Comparison of ENCODE assay signal across 1 cellular context in the genomic region with DNA sequence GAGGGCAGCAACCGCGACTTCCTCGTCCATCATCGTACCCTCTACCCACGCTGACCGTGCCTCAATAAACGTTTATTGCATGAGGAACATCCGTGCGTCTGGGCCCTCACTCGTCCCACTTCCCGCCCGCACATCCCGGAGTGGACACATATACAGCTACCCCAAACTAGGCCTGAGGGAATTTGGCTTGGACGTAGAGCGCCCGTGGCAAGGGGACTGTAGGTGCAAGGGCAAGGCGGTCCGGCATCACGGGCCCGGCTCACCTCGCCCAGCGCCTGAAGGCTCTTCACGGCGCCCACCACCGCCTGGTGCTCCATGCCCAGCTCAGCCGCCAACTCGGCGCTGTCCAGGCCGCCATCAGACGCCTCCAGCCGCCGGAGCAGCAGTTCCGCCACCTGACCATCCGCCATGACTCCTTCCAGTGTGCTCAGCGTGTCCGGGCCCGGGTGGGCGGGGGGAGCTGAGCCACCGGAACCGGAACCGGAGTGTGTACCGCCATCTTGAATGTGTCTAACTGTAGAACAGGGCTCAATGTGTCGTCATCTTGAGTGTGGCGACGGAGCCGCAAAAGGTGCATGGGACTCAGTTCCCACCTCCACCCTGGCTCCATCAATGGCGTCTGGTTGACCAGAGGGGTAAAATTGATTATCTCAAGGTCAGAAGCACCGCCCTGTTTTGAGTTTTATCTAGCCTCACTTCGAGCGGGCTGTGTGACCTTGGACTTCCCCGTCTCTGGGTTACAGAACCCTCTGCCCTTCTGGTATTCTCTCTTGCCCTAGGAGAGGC.
A peak's percentile ranks its signal among the peaks of the same experiment; 100 is the strongest.
TF ChIP-seq lines count a peak whose summit lies in the region.

A gene (minus strand): TSS at position 425 of the 786 bp plus-strand sequence. CDS start 15 bp downstream, at position 410.

TF ChIP-seq in K562, 482 proteins besides CTCF, POLR2A, EP300 and RAD21 (continued from another document and continues in another):
- TF ChIP-seq, protein P1, sequence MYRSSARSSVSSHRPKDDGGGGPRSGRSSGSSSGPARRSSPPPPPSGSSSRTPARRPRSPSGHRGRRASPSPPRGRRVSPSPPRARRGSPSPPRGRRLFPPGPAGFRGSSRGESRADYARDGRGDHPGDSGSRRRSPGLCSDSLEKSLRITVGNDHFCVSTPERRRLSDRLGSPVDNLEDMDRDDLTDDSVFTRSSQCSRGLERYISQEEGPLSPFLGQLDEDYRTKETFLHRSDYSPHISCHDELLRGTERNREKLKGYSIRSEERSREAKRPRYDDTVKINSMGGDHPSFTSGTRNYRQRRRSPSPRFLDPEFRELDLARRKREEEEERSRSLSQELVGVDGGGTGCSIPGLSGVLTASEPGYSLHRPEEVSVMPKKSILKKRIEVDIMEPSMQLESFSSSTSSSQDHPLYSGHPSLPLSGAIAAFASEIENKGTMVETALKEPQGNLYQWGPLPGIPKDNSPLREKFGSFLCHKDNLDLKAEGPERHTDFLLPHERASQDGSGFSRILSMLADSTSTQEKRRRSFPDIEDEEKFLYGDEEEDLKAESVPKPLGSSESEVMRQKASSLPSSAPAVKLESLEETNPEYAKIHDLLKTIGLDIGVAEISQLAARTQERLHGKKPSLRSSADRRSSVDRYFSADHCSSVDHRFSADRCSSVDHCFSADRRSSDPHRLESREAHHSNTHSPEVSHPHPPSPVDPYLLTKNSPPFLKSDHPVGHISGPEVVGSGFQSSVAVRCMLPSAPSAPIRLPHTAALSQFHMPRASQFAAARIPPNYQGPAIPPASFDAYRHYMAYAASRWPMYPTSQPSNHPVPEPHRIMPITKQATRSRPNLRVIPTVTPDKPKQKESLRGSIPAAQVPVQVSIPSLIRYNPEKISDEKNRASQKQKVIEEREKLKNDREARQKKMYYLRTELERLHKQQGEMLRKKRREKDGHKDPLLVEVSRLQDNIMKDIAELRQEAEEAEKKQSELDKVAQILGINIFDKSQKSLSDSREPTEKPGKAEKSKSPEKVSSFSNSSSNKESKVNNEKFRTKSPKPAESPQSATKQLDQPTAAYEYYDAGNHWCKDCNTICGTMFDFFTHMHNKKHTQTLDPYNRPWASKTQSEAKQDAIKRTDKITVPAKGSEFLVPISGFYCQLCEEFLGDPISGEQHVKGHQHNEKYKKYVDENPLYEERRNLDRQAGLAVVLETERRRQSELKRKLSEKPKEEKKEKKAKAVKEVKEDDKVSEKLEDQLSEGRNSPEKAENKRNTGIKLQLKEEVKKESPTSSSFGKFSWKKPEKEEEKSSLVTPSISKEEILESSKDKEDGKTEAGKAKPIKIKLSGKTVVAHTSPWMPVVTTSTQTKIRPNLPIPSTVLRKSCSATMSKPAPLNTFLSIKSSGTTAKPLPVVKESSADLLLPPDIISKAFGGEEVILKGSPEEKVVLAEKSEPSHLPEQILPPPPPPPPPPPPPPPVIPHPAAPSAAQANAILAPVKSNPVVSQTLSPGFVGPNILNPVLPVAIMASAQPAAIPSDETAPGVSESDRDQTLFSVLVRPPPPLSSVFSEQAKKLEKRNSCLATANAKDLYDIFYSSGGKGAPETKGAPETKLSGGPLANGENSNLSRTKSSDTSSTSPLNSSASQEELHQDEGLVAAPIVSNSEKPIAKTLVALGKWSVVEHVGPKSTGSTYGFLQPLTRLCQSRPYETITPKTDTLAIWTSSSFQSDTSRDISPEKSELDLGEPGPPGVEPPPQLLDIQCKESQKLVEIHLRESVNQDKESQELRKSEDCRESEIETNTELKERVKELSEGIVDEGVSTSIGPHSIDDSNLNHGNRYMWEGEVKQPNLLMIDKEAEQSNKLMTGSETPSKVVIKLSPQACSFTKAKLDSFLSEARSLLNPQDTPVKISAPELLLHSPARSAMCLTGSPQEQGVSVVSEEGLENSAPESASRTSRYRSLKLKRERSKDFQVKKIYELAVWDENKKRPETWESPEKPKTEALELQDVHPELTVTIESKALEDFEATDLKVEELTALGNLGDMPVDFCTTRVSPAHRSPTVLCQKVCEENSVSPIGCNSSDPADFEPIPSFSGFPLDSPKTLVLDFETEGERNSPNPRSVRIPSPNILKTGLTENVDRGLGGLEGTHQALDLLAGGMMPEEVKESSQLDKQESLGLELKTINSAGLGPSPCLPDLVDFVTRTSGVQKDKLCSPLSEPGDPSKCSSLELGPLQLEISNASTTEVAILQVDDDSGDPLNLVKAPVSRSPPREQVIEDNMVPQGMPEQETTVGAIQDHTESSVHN (IDR thresholded peaks at IDR 0.05; ENCODE audit: borderline replicate concordance in 1 of 2, low read depth in 1 of 2): no peak
- TF ChIP-seq MYBL2 (IDR thresholded peaks at IDR 0.05; ENCODE audit: low read depth) (no peak), MYBL2 (CRISPR knock-in tag; IDR thresholded peaks at IDR 0.05; ENCODE audit: borderline replicate concordance) (no peak), NCOA6 (IDR thresholded peaks at IDR 0.05) (no peak), ZNF41 (CRISPR knock-in tag; conservative IDR thresholded peaks at IDR 0.05) (no peak), SMARCB1 (IDR thresholded peaks at IDR 0.05; ENCODE audit: insufficient read length, low read depth) (no peak), GATAD2A (IDR thresholded peaks at IDR 0.05) (no peak), ZBED1 (IDR thresholded peaks at IDR 0.05) (0 out of 2 replicates have a peak, but pooled peaks have one; percentile 50), ZKSCAN1 (IDR thresholded peaks at IDR 0.05; ENCODE audit: low read depth, low read length) (peak; percentile 71; the same call in 1 of the 2 replicates), SOX6 (IDR thresholded peaks at IDR 0.05) (0 out of 2 replicates have a peak, but pooled peaks have one; percentile 7), ZNF561 (CRISPR knock-in tag; conservative IDR thresholded peaks at IDR 0.05) (no peak), TRIM28 (IDR thresholded peaks at IDR 0.05) (no peak), POLR2H (tag; IDR thresholded peaks at IDR 0.05; ENCODE audit: low read depth) (peak; percentile 72), BDP1 (IDR thresholded peaks at IDR 0.05; ENCODE audit: insufficient read depth, insufficient read length) (no peak), DPF2 (IDR thresholded peaks at IDR 0.05) (no peak), POLR2G (IDR thresholded peaks at IDR 0.05; ENCODE audit: low read depth, low read length) (peak; percentile 99), BACH1 (tag; IDR thresholded peaks at IDR 0.05) (peak; percentile 63; the same call in 1 of the 2 replicates), LCOR (CRISPR knock-in tag; IDR thresholded peaks at IDR 0.05) (peak; percentile 60; the same call in 1 of the 2 replicates), NR2C2 (CRISPR knock-in tag; IDR thresholded peaks at IDR 0.05) (no peak; the same call in 1 of the 2 replicates), NR2C2 (tag; IDR thresholded peaks at IDR 0.05) (peak; percentile 94), ZEB2 (IDR thresholded peaks at IDR 0.05) (no peak), PTTG1 (tag; IDR thresholded peaks at IDR 0.05; ENCODE audit: low read depth) (no peak), CCAR2 (IDR thresholded peaks at IDR 0.05; ENCODE audit: low read depth, low read length) (no peak), ZNF507 (tag; conservative IDR thresholded peaks at IDR 0.05) (no peak), SRSF7 (optimal IDR thresholded peaks at IDR 0.05; ENCODE audit: low read depth, low read length) (no peak), L3MBTL2 (IDR thresholded peaks at IDR 0.05) (0 out of 2 replicates have a peak, but pooled peaks have one; percentile 35), DMBX1 (CRISPR knock-in tag; IDR thresholded peaks at IDR 0.05; ENCODE audit: borderline replicate concordance) (no peak), JUN (IDR thresholded peaks at IDR 0.05; ENCODE audit: borderline replicate concordance, low read depth, low read length) (peak; percentile 44; the same call in 1 of the 2 replicates), JUN (CRISPR knock-in tag; IDR thresholded peaks at IDR 0.05; ENCODE audit: borderline replicate concordance) (no peak), ZNF586 (CRISPR knock-in tag; conservative IDR thresholded peaks at IDR 0.05) (no peak), SRSF9 (IDR thresholded peaks at IDR 0.05; ENCODE audit: borderline replicate concordance, low read depth, low read length) (no peak), TAF1 (IDR thresholded peaks at IDR 0.05; ENCODE audit: control insufficient read depth, extremely low read depth, insufficient read depth, low read length, severe bottlenecking) (peak; percentile 96), ZNF316 (IDR thresholded peaks at IDR 0.05) (no peak), RBM39 (optimal IDR thresholded peaks at IDR 0.05; ENCODE audit: low read depth, low read length) (no peak), RBBP5 (IDR thresholded peaks at IDR 0.05; ENCODE audit: borderline replicate concordance, insufficient read depth, low read length, poor library complexity, severe bottlenecking) (peak; percentile 87), ZNF124 (CRISPR knock-in tag; IDR thresholded peaks at IDR 0.05) (no peak), BRD4 (IDR thresholded peaks at IDR 0.05) (no peak), TAL1 (IDR thresholded peaks at IDR 0.05) (no peak), ZSCAN29 (IDR thresholded peaks at IDR 0.05) (no peak), COPS2 (conservative IDR thresholded peaks at IDR 0.05) (no peak), ZFX (CRISPR knock-in tag; IDR thresholded peaks at IDR 0.05) (peak; percentile 73), RBM17 (IDR thresholded peaks at IDR 0.05; ENCODE audit: borderline replicate concordance, low read depth, low read length) (no peak), ZZZ3 (IDR thresholded peaks at IDR 0.05) (no peak), ETV1 (tag; conservative IDR thresholded peaks at IDR 0.05; ENCODE audit: low read depth) (peak; percentile 57), ZKSCAN8 (CRISPR knock-in tag; IDR thresholded peaks at IDR 0.05) (no peak), U2AF2 (optimal IDR thresholded peaks at IDR 0.05; ENCODE audit: low read depth, low read length) (no peak)
- TF ChIP-seq, protein P2, sequence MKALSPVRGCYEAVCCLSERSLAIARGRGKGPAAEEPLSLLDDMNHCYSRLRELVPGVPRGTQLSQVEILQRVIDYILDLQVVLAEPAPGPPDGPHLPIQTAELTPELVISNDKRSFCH (CRISPR knock-in tag; IDR thresholded peaks at IDR 0.05): no peak
- TF ChIP-seq, protein P2 (tag; IDR thresholded peaks at IDR 0.05): peak; percentile 29; the same call in 1 of the 2 replicates
- TF ChIP-seq, protein P3, sequence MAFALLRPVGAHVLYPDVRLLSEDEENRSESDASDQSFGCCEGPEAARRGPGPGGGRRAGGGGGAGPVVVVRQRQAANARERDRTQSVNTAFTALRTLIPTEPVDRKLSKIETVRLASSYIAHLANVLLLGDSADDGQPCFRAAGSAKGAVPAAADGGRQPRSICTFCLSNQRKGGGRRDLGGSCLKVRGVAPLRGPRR (CRISPR knock-in tag; IDR thresholded peaks at IDR 0.05): no peak
- TF ChIP-seq, protein P4, sequence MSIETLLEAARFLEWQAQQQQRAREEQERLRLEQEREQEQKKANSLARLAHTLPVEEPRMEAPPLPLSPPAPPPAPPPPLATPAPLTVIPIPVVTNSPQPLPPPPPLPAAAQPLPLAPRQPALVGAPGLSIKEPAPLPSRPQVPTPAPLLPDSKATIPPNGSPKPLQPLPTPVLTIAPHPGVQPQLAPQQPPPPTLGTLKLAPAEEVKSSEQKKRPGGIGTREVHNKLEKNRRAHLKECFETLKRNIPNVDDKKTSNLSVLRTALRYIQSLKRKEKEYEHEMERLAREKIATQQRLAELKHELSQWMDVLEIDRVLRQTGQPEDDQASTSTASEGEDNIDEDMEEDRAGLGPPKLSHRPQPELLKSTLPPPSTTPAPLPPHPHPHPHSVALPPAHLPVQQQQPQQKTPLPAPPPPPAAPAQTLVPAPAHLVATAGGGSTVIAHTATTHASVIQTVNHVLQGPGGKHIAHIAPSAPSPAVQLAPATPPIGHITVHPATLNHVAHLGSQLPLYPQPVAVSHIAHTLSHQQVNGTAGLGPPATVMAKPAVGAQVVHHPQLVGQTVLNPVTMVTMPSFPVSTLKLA (conservative IDR thresholded peaks at IDR 0.05): peak; percentile 73 to 89
- TF ChIP-seq, protein P5, sequence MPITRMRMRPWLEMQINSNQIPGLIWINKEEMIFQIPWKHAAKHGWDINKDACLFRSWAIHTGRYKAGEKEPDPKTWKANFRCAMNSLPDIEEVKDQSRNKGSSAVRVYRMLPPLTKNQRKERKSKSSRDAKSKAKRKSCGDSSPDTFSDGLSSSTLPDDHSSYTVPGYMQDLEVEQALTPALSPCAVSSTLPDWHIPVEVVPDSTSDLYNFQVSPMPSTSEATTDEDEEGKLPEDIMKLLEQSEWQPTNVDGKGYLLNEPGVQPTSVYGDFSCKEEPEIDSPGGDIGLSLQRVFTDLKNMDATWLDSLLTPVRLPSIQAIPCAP (CRISPR knock-in tag; IDR thresholded peaks at IDR 0.05; ENCODE audit: borderline replicate concordance): no peak
- TF ChIP-seq, protein P6, sequence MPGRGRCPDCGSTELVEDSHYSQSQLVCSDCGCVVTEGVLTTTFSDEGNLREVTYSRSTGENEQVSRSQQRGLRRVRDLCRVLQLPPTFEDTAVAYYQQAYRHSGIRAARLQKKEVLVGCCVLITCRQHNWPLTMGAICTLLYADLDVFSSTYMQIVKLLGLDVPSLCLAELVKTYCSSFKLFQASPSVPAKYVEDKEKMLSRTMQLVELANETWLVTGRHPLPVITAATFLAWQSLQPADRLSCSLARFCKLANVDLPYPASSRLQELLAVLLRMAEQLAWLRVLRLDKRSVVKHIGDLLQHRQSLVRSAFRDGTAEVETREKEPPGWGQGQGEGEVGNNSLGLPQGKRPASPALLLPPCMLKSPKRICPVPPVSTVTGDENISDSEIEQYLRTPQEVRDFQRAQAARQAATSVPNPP (IDR thresholded peaks at IDR 0.05; ENCODE audit: borderline replicate concordance, insufficient read depth, insufficient read length): no peak
- TF ChIP-seq, protein P7, sequence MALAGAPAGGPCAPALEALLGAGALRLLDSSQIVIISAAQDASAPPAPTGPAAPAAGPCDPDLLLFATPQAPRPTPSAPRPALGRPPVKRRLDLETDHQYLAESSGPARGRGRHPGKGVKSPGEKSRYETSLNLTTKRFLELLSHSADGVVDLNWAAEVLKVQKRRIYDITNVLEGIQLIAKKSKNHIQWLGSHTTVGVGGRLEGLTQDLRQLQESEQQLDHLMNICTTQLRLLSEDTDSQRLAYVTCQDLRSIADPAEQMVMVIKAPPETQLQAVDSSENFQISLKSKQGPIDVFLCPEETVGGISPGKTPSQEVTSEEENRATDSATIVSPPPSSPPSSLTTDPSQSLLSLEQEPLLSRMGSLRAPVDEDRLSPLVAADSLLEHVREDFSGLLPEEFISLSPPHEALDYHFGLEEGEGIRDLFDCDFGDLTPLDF (CRISPR knock-in tag; IDR thresholded peaks at IDR 0.05): no peak
- TF ChIP-seq, protein P8, sequence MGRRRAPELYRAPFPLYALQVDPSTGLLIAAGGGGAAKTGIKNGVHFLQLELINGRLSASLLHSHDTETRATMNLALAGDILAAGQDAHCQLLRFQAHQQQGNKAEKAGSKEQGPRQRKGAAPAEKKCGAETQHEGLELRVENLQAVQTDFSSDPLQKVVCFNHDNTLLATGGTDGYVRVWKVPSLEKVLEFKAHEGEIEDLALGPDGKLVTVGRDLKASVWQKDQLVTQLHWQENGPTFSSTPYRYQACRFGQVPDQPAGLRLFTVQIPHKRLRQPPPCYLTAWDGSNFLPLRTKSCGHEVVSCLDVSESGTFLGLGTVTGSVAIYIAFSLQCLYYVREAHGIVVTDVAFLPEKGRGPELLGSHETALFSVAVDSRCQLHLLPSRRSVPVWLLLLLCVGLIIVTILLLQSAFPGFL (CRISPR knock-in tag; IDR thresholded peaks at IDR 0.05): no peak
- TF ChIP-seq, protein P9, sequence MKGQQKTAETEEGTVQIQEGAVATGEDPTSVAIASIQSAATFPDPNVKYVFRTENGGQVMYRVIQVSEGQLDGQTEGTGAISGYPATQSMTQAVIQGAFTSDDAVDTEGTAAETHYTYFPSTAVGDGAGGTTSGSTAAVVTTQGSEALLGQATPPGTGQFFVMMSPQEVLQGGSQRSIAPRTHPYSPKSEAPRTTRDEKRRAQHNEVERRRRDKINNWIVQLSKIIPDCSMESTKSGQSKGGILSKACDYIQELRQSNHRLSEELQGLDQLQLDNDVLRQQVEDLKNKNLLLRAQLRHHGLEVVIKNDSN (CRISPR knock-in tag; IDR thresholded peaks at IDR 0.05): peak; percentile 71
